In the genomic region with DNA sequence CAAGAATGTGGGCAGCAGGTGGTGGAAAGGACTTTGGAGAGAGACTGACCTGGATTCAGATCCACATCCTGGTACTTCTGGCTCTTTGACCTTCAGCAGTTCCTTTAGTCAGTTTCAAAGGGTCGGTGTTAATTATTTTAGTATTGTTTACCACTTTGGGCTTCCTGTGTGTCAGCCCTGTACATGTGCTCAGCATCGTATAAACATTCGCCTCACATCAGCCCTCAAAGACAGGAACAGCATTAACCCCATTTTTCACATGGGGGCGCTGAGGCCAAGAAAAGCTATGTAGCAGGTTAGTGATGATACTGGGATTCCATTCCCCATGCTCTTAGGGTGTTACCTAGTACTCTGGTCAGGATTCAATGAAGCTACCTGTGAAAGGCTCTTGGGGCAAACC, we compare ENCODE assay signal across 12 cellular contexts.
A peak's percentile ranks its signal among the peaks of the same experiment; 100 is the strongest.
DNase-seq lines count a peak whose midpoint lies in the region; ATAC-seq and FAIRE-seq lines count a peak whose summit lies in the region.
"Had no signal": no experiment of that assay in that cellular context is flagged by ENCODE, and none has a peak within 500 bp of the region (broad histone marks: within the 10 kb centered on the region; RNA-seq: fewer than 3 reads in every experiment).

No MANE protein-coding gene starts in this region.

- no peak overlapping the region for H3K27ac ChIP-seq in CD4-positive, alpha-beta memory T cell (ENCODE audit: low read depth, low read length)
- H3K27ac ChIP-seq: tibial artery had no signal

- H3K9me3 Mint-ChIP-seq in CD4-positive, alpha-beta memory T cell, result no peaks in the 10 kb centered on the region
- H3K9me3 Mint-ChIP-seq: T-helper 1 cell treated with Interleukin-12 subunit alpha and Interleukin-12 subunit beta and Interleukin-4 antibody, amounts not matched to agents 30 μg/mL and 1 μg/mL, for 36 hours had no signal

- no peaks in the 10 kb centered on the region for H3K9me3 ChIP-seq in CD4-positive, alpha-beta memory T cell (ENCODE audit: control insufficient read depth in 1 of 2, low read length in 2 of 2)
- H3K9me3 ChIP-seq: HAP-1, tibial artery had no signal

- H3K4me3 ChIP-seq in CD4-positive, alpha-beta memory T cell (ENCODE audit: low read length in 2 of 2), result no peak overlapping the region
- H3K4me3 ChIP-seq: HAP-1, tibial artery had no signal

- peak overlapping the region in 1 of 7 donors; percentile 15 for H3K27ac Mint-ChIP-seq in CD4-positive, alpha-beta memory T cell

- H3K4me1 Mint-ChIP-seq in CD4-positive, alpha-beta memory T cell, result peaks cover 0 to under 1% (median 0%) of the 10 kb centered on the region in 4 donors

- no peak for FAIRE-seq in HTR-8/SVneo (lab: Jason Lieb, UNC)

- intact Hi-C loops in CD4-positive, alpha-beta memory T cell (cut with micrococcal nuclease), result loop anchor here (1.0 kb wide), 2 partner anchors 75 to 98 kb away; no protein-coding TSS in a partner anchor

- POLR2A ChIA-PET in CD4-positive, alpha-beta memory T cell (lab: Charles Lee; ENCODE audit: partially characterized antibody), result no interaction called here

- peaks cover 23% of the 10 kb centered on the region for H3K36me3 ChIP-seq in CD4-positive, alpha-beta memory T cell (ENCODE audit: insufficient read depth, low read length)
- H3K36me3 ChIP-seq: HAP-1 had no signal

- no peaks in the 10 kb centered on the region for H3K27me3 ChIP-seq in CD4-positive, alpha-beta memory T cell (ENCODE audit: insufficient read depth, low read length)
- H3K27me3 ChIP-seq: tibial artery had no signal

- DNase-seq in CD4-positive, alpha-beta memory T cell, result peak in 4 of 5 donors; percentile 6 to 14 (median 10)
- DNase-seq in HCEC 1CT (peak; percentile 15), UCSD-AML1 (lab: John Stamatoyannopoulos, UW; ENCODE audit: unreplicated experiment) (peak; percentile 23), iPS-NIHi11 (ENCODE audit: low spot score) (peak; percentile 52), HTR-8/SVneo (ENCODE audit: insufficient read length, low spot score) (no peak)
- DNase-seq: cortex of kidney, tibial artery had no signal

- no peaks in the 10 kb centered on the region for H3K27me3 Mint-ChIP-seq in CD4-positive, alpha-beta memory T cell

- no peak for ATAC-seq in GM21717 (IDR thresholded peaks at IDR 0.05; ENCODE audit: unreplicated experiment)
- ATAC-seq in HG03097 (IDR thresholded peaks at IDR 0.05; ENCODE audit: low FRiP score, unreplicated experiment), result no peak
- no peak for ATAC-seq in HG03342 (IDR thresholded peaks at IDR 0.05; ENCODE audit: unreplicated experiment)

- CTCF ChIA-PET in CD4-positive, alpha-beta memory T cell (lab: Charles Lee; ENCODE audit: partially characterized antibody), result interaction anchor here (1.2 to 2.1 kb wide), 5 partner anchors 75 to 206 kb away, joined by 3 to 12 read pairs (median 4); no protein-coding TSS in a partner anchor

- peaks cover 37 to 71% of the 10 kb centered on the region in 2 donors for H3K36me3 Mint-ChIP-seq in CD4-positive, alpha-beta memory T cell

- no peak overlapping the region for H3K4me3 Mint-ChIP-seq in CD4-positive, alpha-beta memory T cell
- H3K4me3 Mint-ChIP-seq: T-helper 1 cell treated with Interleukin-12 subunit alpha and Interleukin-12 subunit beta and Interleukin-4 antibody, amounts not matched to agents 30 μg/mL and 1 μg/mL, for 36 hours had no signal

- no peaks in the 10 kb centered on the region for H3K4me1 ChIP-seq in CD4-positive, alpha-beta memory T cell (ENCODE audit: insufficient read depth, low read length)
- H3K4me1 ChIP-seq: tibial artery had no signal
